Comparison of ENCODE assay signal across 34 cellular contexts in genomic region chr7:36416251-36416650, GRCh38.
"Had no signal": no experiment of that assay in that cellular context is flagged by ENCODE, and none has a peak within 500 bp of the region (broad histone marks: within the 10 kb centered on the region; RNA-seq: fewer than 3 reads in every experiment).

No MANE protein-coding gene starts in this region.

- H3K27me3 ChIP-seq: MG63 had no signal

- H3K9me3 ChIP-seq: MG63 had no signal

- H3K9ac ChIP-seq: KMS-11 had no signal

- DNase-seq: Karpas-422, Kasumi-1, MG63, MM.1S, MV-4-11, NCI-H1048, NCI-H1092, NCI-H1092 treated with DMSO at 0.1 percent for 48 hours, NCI-H1105, NCI-H1105 treated with DMSO at 0.1 percent for 48 hours, NCI-H1417, NCI-H1417 treated with DMSO at 0.1 percent for 48 hours, NCI-H1436, NCI-H1436 treated with DMSO at 0.1 percent for 48 hours, NCI-H146, NCI-H1694, NCI-H1694 treated with DMSO at 0.1 percent for 48 hours, NCI-H187, NCI-H187 treated with DMSO at 0.1 percent for 48 hours, NCI-H1930, NCI-H2029, NCI-H2029 treated with DMSO at 0.1 percent for 48 hours, NCI-H2081, NCI-H2081 treated with DMSO at 0.1 percent for 48 hours, NCI-H2107, NCI-H2171, NCI-H2171 treated with DMSO at 0.1 percent for 48 hours, NCI-H2227 treated with DMSO at 0.1 percent for 48 hours, NCI-H226, NCI-H345, NCI-H446, NCI-H446 treated with DMSO at 0.1 percent for 48 hours, NCI-H510A had no signal

- H3K4me3 ChIP-seq: MG63 had no signal

- H3K27ac ChIP-seq: KMS-11 had no signal

- H3K4me2 ChIP-seq: KMS-11 had no signal
